Comparison of ENCODE assay signal across 23 cellular contexts in genomic region chr9:69380811-69381210, GRCh38. TPM values are rescaled to one million over a fixed set of nuclear protein-coding genes. Genes with fewer than 3 reads are reported as not detected.
A peak's percentile ranks its signal among the peaks of the same experiment; 100 is the strongest.
DNase-seq lines count a peak whose midpoint lies in the region; ATAC-seq, FAIRE-seq and TF ChIP-seq lines count a peak whose summit lies in the region.
"Had no signal": no experiment of that assay in that cellular context is flagged by ENCODE, and none has a peak within 500 bp of the region (broad histone marks: within the 10 kb centered on the region; RNA-seq: fewer than 3 reads in every experiment).

No MANE protein-coding gene starts in this region.

- H3K36me3 ChIP-seq in heart left ventricle (peaks cover 0 to 38% (median 9%) of the 10 kb centered on the region in 9 donors), astrocyte (ENCODE audit: insufficient read depth, low read length) (no peaks in the 10 kb centered on the region)

- no peak for DNase-seq in heart left ventricle
- DNase-seq in Right ventricle myocardium inferior (ENCODE audit: missing footprints) = no peak
- peak; percentile 53 for DNase-seq in astrocyte (ENCODE audit: low read depth)
- peak; percentile 84 for DNase-seq in islet precursor cell
- peak; percentile 71 for DNase-seq in urothelium cell line (ENCODE audit: low spot score)
- no peak for DNase-seq in chondrocyte (ENCODE audit: low spot score)
- DNase-seq in NCI-H526 (lab: John Stamatoyannopoulos, UW) = no peak
- DNase-seq in stimulated activated naive CD4-positive, alpha-beta T cell treated with Interleukin-2 at 50 U/mL for 16 hours (lab: John Stamatoyannopoulos, UW) = no peak
- DNase-seq: activated CD4-positive, alpha-beta memory T cell treated with anti-CD3 and anti-CD28 coated beads, Interleukin-2, amount 10 ng/mL, durations not matched to agents 7 days and 5 days; activated naive CD4-positive, alpha-beta T cell treated with anti-CD3 and anti-CD28 coated beads, Interleukin-2, amount 50 U/mL, for 16 hours; activated T-cell treated with anti-CD3 and anti-CD28 coated beads, Interleukin-2, amount 50 U/mL, for 24 hours; esophagus squamous epithelium; H7; Karpas-422; naive B cell; NCI-H1417 treated with DMSO at 0.1 percent for 48 hours; NCI-H2171 treated with DMSO at 0.1 percent for 48 hours; posterior cingulate gyrus; T-cell; tibial artery had no signal

- no peaks in the 10 kb centered on the region for H3K9me3 Mint-ChIP-seq in astrocyte (ENCODE audit: unreplicated experiment)
- no peaks in the 10 kb centered on the region for H3K9me3 Mint-ChIP-seq in chondrocyte (ENCODE audit: low read depth)
- H3K9me3 Mint-ChIP-seq: activated CD4-positive, alpha-beta memory T cell treated with anti-CD3 and anti-CD28 coated beads, Interleukin-2, amount 10 ng/mL, durations not matched to agents 7 days and 5 days; activated T-cell treated with anti-CD3 and anti-CD28 coated beads, Interleukin-2, amount 50 U/mL, for 24 hours; naive B cell; T-cell had no signal

- no peak for TF ChIP-seq CTCF in heart left ventricle (IDR thresholded peaks at IDR 0.05)
- TF ChIP-seq CTCF in astrocyte (IDR thresholded peaks at IDR 0.05; ENCODE audit: insufficient read depth, low read depth, low read length) = no peak
- TF ChIP-seq CTCF in chondrocyte (IDR thresholded peaks at IDR 0.05) = no peak

- no peaks in the 10 kb centered on the region for H3K9me3 ChIP-seq in heart left ventricle
- no peaks in the 10 kb centered on the region for H3K9me3 ChIP-seq in astrocyte (ENCODE audit: insufficient read depth, low read depth, low read length)
- H3K9me3 ChIP-seq: esophagus squamous epithelium, tibial artery had no signal

- no peaks in the 10 kb centered on the region for H4K20me1 ChIP-seq in astrocyte (ENCODE audit: insufficient read depth, low read length)

- no peak for TF ChIP-seq POLR2A in heart left ventricle (IDR thresholded peaks at IDR 0.05)

- H3K27ac Mint-ChIP-seq in astrocyte (ENCODE audit: unreplicated experiment) (peak overlapping the region; percentile 5), chondrocyte (ENCODE audit: unreplicated experiment) (no peak overlapping the region)
- H3K27ac Mint-ChIP-seq: activated CD4-positive, alpha-beta memory T cell treated with anti-CD3 and anti-CD28 coated beads, Interleukin-2, amount 10 ng/mL, durations not matched to agents 7 days and 5 days; activated T-cell treated with anti-CD3 and anti-CD28 coated beads, Interleukin-2, amount 50 U/mL, for 24 hours; naive B cell; T-cell had no signal

- intact Hi-C loops in heart left ventricle (cut with DNase I) = loop anchor here in 4 of 10 donors (5.0 to 10.0 kb wide), 4 partner anchors 56 to 164 kb away; partner anchors contain the start of gene ENTREP1 (in 1 of the 4)
- intact Hi-C loops in Right ventricle myocardium inferior (cut with DNase I) = loop anchor here (10.0 kb wide), 1 partner anchor 116 kb away; no protein-coding TSS in a partner anchor

- H3K27me3 ChIP-seq in heart left ventricle (no peaks in the 10 kb centered on the region), astrocyte (ENCODE audit: insufficient read depth, low read length) (no peaks in the 10 kb centered on the region)
- H3K27me3 ChIP-seq: esophagus squamous epithelium, tibial artery had no signal

- H3K27ac ChIP-seq in heart left ventricle = peak overlapping the region in 10 of 12 donors; percentile 65 to 89 (median 82)
- H3K27ac ChIP-seq in astrocyte (ENCODE audit: low read depth, low read length) = no peak overlapping the region
- H3K27ac ChIP-seq: esophagus squamous epithelium, tibial artery, VCaP had no signal

- no peak overlapping the region for H2AFZ ChIP-seq in astrocyte (ENCODE audit: low read depth, low read length)

- peak overlapping the region; percentile 37 for H3K4me2 ChIP-seq in astrocyte (ENCODE audit: low read length)

- H3K27me3 Mint-ChIP-seq in astrocyte (ENCODE audit: low read depth, unreplicated experiment) = no peaks in the 10 kb centered on the region
- H3K27me3 Mint-ChIP-seq in chondrocyte (ENCODE audit: low read depth) = no peaks in the 10 kb centered on the region

- ATAC-seq in heart left ventricle (peak in 3 of 4 donors; percentile 15 to 25 (median 18)), Right ventricle myocardium inferior (no peak)
- ATAC-seq: left lobe of liver, T-cell had no signal

- H3K4me3 Mint-ChIP-seq in astrocyte (ENCODE audit: unreplicated experiment) (no peak overlapping the region), chondrocyte (ENCODE audit: unreplicated experiment) (no peak overlapping the region)
- H3K4me3 Mint-ChIP-seq: activated CD4-positive, alpha-beta memory T cell treated with anti-CD3 and anti-CD28 coated beads, Interleukin-2, amount 10 ng/mL, durations not matched to agents 7 days and 5 days; activated T-cell treated with anti-CD3 and anti-CD28 coated beads, Interleukin-2, amount 50 U/mL, for 24 hours; naive B cell; T-cell had no signal

- WGBS in heart left ventricle, 4 donors = 88 to 100% (median 97%) methylated on average over 3 of the region's 3 CpGs

- H3K9ac ChIP-seq in astrocyte (ENCODE audit: low read length) = no peak overlapping the region

- H3K4me3 ChIP-seq in heart left ventricle (no peak overlapping the region), astrocyte (ENCODE audit: insufficient read depth, low read depth, low read length) (no peak overlapping the region)
- H3K4me3 ChIP-seq: esophagus squamous epithelium, tibial artery had no signal

- FAIRE-seq in astrocyte (lab: Jason Lieb, UNC) (peak; percentile 26), urothelium cell line (lab: Jason Lieb, UNC) (no peak)
- FAIRE-seq: A204.1 had no signal

- H3K36me3 Mint-ChIP-seq in astrocyte (ENCODE audit: low read depth, unreplicated experiment) (no peaks in the 10 kb centered on the region), chondrocyte (ENCODE audit: low read depth) (peaks cover 2% of the 10 kb centered on the region)
- H3K36me3 Mint-ChIP-seq: naive B cell, T-cell had no signal

- H3K79me2 ChIP-seq in astrocyte (ENCODE audit: insufficient read depth, low read length) = no peaks in the 10 kb centered on the region

- H3K4me1 ChIP-seq in heart left ventricle (peaks cover 0 to 54% (median 35%) of the 10 kb centered on the region in 12 donors), astrocyte (ENCODE audit: insufficient read depth, low read length) (peaks cover 36% of the 10 kb centered on the region)

- peaks cover 46% of the 10 kb centered on the region for H3K4me1 Mint-ChIP-seq in astrocyte (ENCODE audit: low read depth, unreplicated experiment)
- peaks cover 43% of the 10 kb centered on the region for H3K4me1 Mint-ChIP-seq in chondrocyte (ENCODE audit: low read depth)
- H3K4me1 Mint-ChIP-seq: activated CD4-positive, alpha-beta memory T cell treated with anti-CD3 and anti-CD28 coated beads, Interleukin-2, amount 10 ng/mL, durations not matched to agents 7 days and 5 days; naive B cell; T-cell had no signal

RNA-seq across cellular contexts. Expression of gene ENTREP1, which starts 55.8 kb away (rescaled TPM):
- total RNA-seq in heart left ventricle (10 to 100 TPM; 16.6 to 29.1 (median 24.8) TPM), Right ventricle myocardium inferior (20.0 TPM), astrocyte (2.0 and 3.4 TPM in 2 replicates), chondrocyte (3.6 to 4.7 TPM (median 3.8 TPM) in 3 replicates)
- polyA plus RNA-seq in heart left ventricle = 10 to 100 TPM; 12.6 to 15.7 TPM
- total RNA-seq: activated CD4-positive, alpha-beta memory T cell treated with anti-CD3 and anti-CD28 coated beads, Interleukin-2, amount 10 ng/mL, durations not matched to agents 7 days and 5 days had no signal

Comparison
In these comparisons a context has a peak if more than half of its experiments do, and no peak if none do; other contexts are left out.
1. DNase-seq: peak in astrocyte (single experiment), islet precursor cell (single experiment) and urothelium cell line (single experiment); none in heart left ventricle (0 of 5), Right ventricle myocardium inferior (single experiment), chondrocyte (single experiment), NCI-H526 (0 of 2) and stimulated activated naive CD4-positive, alpha-beta T cell treated with Interleukin-2 at 50 U/mL for 16 hours (single experiment).